22 cellular contexts compared by ENCODE assay signal in the genomic region with DNA sequence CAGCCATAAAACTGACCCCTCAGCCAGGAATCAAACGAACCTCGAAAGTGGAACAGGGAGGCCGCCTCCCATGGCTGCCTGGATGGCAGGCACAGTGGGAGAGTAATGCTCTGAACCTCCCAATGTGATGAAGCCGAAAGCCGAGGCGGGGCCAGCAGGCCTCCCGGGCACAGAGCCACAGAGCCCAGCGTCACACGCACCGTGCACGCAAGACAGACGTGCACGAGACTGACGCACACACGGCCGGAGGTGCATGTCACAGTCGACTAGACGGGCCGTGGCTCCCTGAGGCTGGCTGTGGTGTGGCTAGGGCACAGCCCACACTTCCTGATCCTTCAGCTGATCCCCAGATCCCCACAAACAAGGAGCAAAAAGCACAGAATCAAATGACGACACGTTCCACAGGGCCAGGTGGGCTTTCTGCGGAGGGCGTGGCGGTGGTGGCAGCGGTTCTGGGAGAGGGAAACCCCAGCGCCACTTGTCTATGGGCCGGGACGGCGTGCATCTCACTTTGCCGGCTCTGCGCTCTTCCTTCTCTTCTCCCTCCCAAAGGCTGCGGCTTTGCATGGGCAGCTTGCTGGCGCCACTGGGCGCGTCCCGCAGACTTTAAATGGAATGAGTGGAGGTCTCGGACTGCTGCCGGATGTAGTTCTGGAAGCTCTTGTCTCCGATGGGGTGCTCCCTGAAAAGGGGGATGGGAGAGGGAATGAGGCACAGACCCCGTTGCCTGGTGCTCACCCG. TPM values are rescaled to one million over a fixed set of nuclear protein-coding genes. Genes with fewer than 3 reads are reported as not detected.
DNase-seq lines count a peak whose midpoint lies in the region; ATAC-seq and TF ChIP-seq lines count a peak whose summit lies in the region.
"Had no signal": no experiment of that assay in that cellular context is flagged by ENCODE, and none has a peak within 500 bp of the region (broad histone marks: within the 10 kb centered on the region; RNA-seq: fewer than 3 reads in every experiment).

No MANE protein-coding gene starts in this region.

- no peaks in the 10 kb centered on the region for H3K27me3 Mint-ChIP-seq in activated CD4-positive, alpha-beta T cell treated with anti-CD3 and anti-CD28 coated beads for 36 hours

- H3K27ac ChIP-seq in RWPE2 (ENCODE audit: poor library complexity, severe bottlenecking), result no peak overlapping the region
- H3K27ac ChIP-seq in left lung, result no peak overlapping the region
- H3K27ac ChIP-seq in spleen, result no peak overlapping the region
- H3K27ac ChIP-seq: BLaER1, body of pancreas, transverse colon had no signal

- peaks cover 3% of the 10 kb centered on the region; the same call in 1 of the 2 replicates for H3K36me3 ChIP-seq in RWPE2 (ENCODE audit: low read depth)
- H3K36me3 ChIP-seq in left lung, result peaks cover 0 to 77% of the 10 kb centered on the region in 2 donors
- H3K36me3 ChIP-seq in spleen, result peaks cover 0 to 87% (median 68%) of the 10 kb centered on the region in 6 donors
- H3K36me3 ChIP-seq: transverse colon had no signal

- CTCF ChIA-PET in activated CD4-positive, alpha-beta T cell treated with anti-CD3 and anti-CD28 coated beads for 36 hours (lab: Charles Lee), result interaction anchor here (0.7 kb wide), 1 partner anchor 220 kb away, joined by 3 read pairs; no protein-coding TSS in a partner anchor

- TF ChIP-seq CTCF in RWPE2 (IDR thresholded peaks at IDR 0.05; ENCODE audit: poor library complexity, severe bottlenecking) (no peak), left lung (IDR thresholded peaks at IDR 0.05) (no peak), spleen (IDR thresholded peaks at IDR 0.05 in 8 of 11, conservative IDR thresholded peaks at IDR 0.05 in 3 of 11) (no peak)

- 90 to 97% (median 93%) methylated on average over 34 to 41 of the region's 41 CpGs for WGBS in spleen, 5 donors

- peak; percentile 2 for DNase-seq in activated CD4-positive, alpha-beta T cell treated with anti-CD3 and anti-CD28 coated beads for 36 hours
- no peak for DNase-seq in activated CD4-positive, alpha-beta T cell treated with anti-CD3 and anti-CD28 coated beads for 4 hours
- peak; percentile 54 for DNase-seq in RWPE2 (ENCODE audit: low spot score)
- peak; percentile 24 to 77 for DNase-seq in left lung
- DNase-seq in spleen, result peak; percentile 71
- no peak for DNase-seq in DMS 273 treated with DMSO at 0.1 percent for 48 hours (lab: John Stamatoyannopoulos, UW)
- DNase-seq: activated CD4-positive, alpha-beta T cell treated with anti-CD3 and anti-CD28 coated beads, Interleukin-2, amount 50 U/mL, for 1 hour; activated naive CD4-positive, alpha-beta T cell treated with anti-CD3 and anti-CD28 coated beads, Interleukin-2, amount 50 U/mL, for 16 hours; body of pancreas; DMS53; MM.1S; NCI-H187 treated with DMSO at 0.1 percent for 48 hours; NCI-H524; OCI-M1; stimulated activated CD4-positive, alpha-beta T cell treated with anti-CD3 and anti-CD28 coated beads, Interleukin-15, amount 100 ng/mL, for 24 hours; stimulated activated naive CD4-positive, alpha-beta T cell; transverse colon had no signal

- H3K4me3 Mint-ChIP-seq in activated CD4-positive, alpha-beta T cell treated with anti-CD3 and anti-CD28 coated beads for 36 hours, result no peak overlapping the region
- H3K4me3 Mint-ChIP-seq: nephron had no signal

- ATAC-seq in activated CD4-positive, alpha-beta T cell treated with anti-CD3 and anti-CD28 coated beads for 36 hours, result no peak
- ATAC-seq in RWPE2 (ENCODE audit: low read depth), result no peak
- ATAC-seq in left lung, result no peak
- ATAC-seq in GM21515 (IDR thresholded peaks at IDR 0.05; ENCODE audit: unreplicated experiment), result no peak
- ATAC-seq in HG03469 (IDR thresholded peaks at IDR 0.05; ENCODE audit: unreplicated experiment), result no peak
- ATAC-seq: body of pancreas had no signal

- intact Hi-C loops in activated CD4-positive, alpha-beta T cell treated with anti-CD3 and anti-CD28 coated beads for 36 hours (cut with DNase I, micrococcal nuclease), result no loop called here
- intact Hi-C loops in left lung (cut with DNase I) (no loop called here), spleen (cut with DNase I; ENCODE audit: low total_unique reads) (no loop called here)

- H3K4me1 ChIP-seq in RWPE2 (ENCODE audit: insufficient read depth, poor library complexity, severe bottlenecking) (peaks cover 11% of the 10 kb centered on the region), left lung (no peaks in the 10 kb centered on the region), spleen (peaks cover 0 to 6% (median 0%) of the 10 kb centered on the region in 6 donors)

- H3K36me3 Mint-ChIP-seq in activated CD4-positive, alpha-beta T cell treated with anti-CD3 and anti-CD28 coated beads for 36 hours (ENCODE audit: low read depth), result peaks cover 33% of the 10 kb centered on the region

- H3K27me3 ChIP-seq in RWPE2 (ENCODE audit: insufficient read depth, poor library complexity, severe bottlenecking), result no peaks in the 10 kb centered on the region
- no peaks in the 10 kb centered on the region for H3K27me3 ChIP-seq in left lung
- no peaks in the 10 kb centered on the region for H3K27me3 ChIP-seq in spleen (replicated peaks in 1 of 7)
- H3K27me3 ChIP-seq: BLaER1, body of pancreas, transverse colon had no signal

- H3K9me3 Mint-ChIP-seq in activated CD4-positive, alpha-beta T cell treated with anti-CD3 and anti-CD28 coated beads for 36 hours (ENCODE audit: low read depth), result no peaks in the 10 kb centered on the region
- H3K9me3 Mint-ChIP-seq: nephron had no signal

- POLR2A ChIA-PET in activated CD4-positive, alpha-beta T cell treated with anti-CD3 and anti-CD28 coated beads for 36 hours (lab: Charles Lee), result no interaction called here

- H3K4me3 ChIP-seq in RWPE2 (ENCODE audit: severe bottlenecking) (no peak overlapping the region), left lung (no peak overlapping the region), spleen (no peak overlapping the region)
- H3K4me3 ChIP-seq: BLaER1, body of pancreas, transverse colon had no signal

- H3K4me1 Mint-ChIP-seq in activated CD4-positive, alpha-beta T cell treated with anti-CD3 and anti-CD28 coated beads for 36 hours, result no peaks in the 10 kb centered on the region

- no peak for TF ChIP-seq POLR2A in spleen (IDR thresholded peaks at IDR 0.05)

- H3K9me3 ChIP-seq in RWPE2 (ENCODE audit: severe bottlenecking) (no peaks in the 10 kb centered on the region), left lung (no peaks in the 10 kb centered on the region), spleen (no peaks in the 10 kb centered on the region)
- H3K9me3 ChIP-seq: BLaER1, body of pancreas, transverse colon had no signal

- no peak overlapping the region for H3K27ac Mint-ChIP-seq in activated CD4-positive, alpha-beta T cell treated with anti-CD3 and anti-CD28 coated beads for 36 hours
- H3K27ac Mint-ChIP-seq: nephron had no signal

RNA-seq across cellular contexts. Expression of gene C13orf46, which starts 5.0 kb away (rescaled TPM):
- 1 to 10 TPM; 1.6 to 2.2 TPM for total RNA-seq in activated CD4-positive, alpha-beta T cell treated with anti-CD3 and anti-CD28 coated beads for 36 hours
- 1 to 10 TPM; 7.1 to 7.5 TPM for total RNA-seq in left lung
- total RNA-seq in spleen, result 1 to 10 TPM in 5 of 7 donors, under 1 TPM in 2; 0.83 to 4.2 (median 2.6) TPM
- polyA plus RNA-seq in spleen, result under 1 TPM; 0.09 to 0.70 (median 0.13) TPM
- total RNA-seq: epithelial cell of proximal tubule had no signal

Comparison
In these comparisons a context has a peak if more than half of its experiments do, and no peak if none do; other contexts are left out.
1. DNase-seq: peak in activated CD4-positive, alpha-beta T cell treated with anti-CD3 and anti-CD28 coated beads for 36 hours (single experiment), RWPE2 (single experiment), left lung (2 of 2) and spleen (single experiment); none in activated CD4-positive, alpha-beta T cell treated with anti-CD3 and anti-CD28 coated beads for 4 hours (0 of 2) and DMS 273 treated with DMSO at 0.1 percent for 48 hours (single experiment).